Comparison of ENCODE assay signal across 1 cellular context in the genomic region with DNA sequence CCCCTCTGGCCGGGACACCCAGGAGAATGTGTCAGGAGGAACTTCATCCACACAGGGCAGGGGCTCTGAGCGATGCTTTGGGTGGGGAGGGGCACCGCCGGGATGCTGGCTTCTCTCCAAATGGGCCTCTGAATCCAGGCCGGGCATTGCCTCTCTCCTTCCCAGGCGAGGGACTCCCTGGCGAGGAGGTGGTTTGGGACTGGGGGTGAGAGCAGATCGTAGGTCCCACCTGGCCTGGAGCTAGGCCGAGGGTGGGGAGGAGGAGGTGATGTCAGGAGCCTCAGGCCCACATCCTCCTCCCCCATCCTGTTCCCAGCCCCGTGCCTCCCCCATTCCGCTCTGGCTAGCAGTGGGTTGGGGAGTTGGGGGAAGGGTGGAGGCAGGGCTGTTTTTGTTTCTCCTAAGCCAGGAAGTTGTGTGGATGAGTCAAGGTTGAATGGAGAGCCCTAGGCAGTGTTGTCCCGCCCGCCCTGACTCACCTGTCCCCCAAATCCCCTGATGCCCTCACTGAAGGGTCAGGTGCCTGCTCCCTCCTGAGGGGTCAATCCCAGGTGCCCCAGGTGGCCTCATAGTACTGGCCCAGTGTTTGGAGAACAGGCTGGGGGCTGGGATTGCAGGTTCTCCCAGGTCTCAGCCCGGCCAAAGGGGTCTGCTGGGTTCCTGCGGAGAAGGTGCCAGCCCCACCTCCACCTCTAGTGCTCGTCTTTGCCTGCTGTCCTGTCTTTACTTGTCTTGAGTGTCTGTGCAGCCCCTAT.
A peak's percentile ranks its signal among the peaks of the same experiment; 100 is the strongest.
TF ChIP-seq lines count a peak whose summit lies in the region.

No MANE protein-coding gene starts in this region.

TF ChIP-seq in HepG2, 621 proteins besides CTCF, POLR2A, EP300 and RAD21 (continued from another document and continues in another):
- no peak for TF ChIP-seq SMAD1 (CRISPR knock-in tag; IDR thresholded peaks at IDR 0.05; ENCODE audit: borderline replicate concordance, low read depth)
- TF ChIP-seq ZNF18 (CRISPR knock-in tag; IDR thresholded peaks at IDR 0.05; ENCODE audit: insufficient replicate concordance), result peak; percentile 69
- no peak for TF ChIP-seq NR1H2 (CRISPR knock-in tag; IDR thresholded peaks at IDR 0.05; ENCODE audit: borderline replicate concordance, low read depth)
- peak; percentile 76; the same call in 1 of the 2 replicates for TF ChIP-seq TFAP4 (IDR thresholded peaks at IDR 0.05; ENCODE audit: borderline replicate concordance, low read depth)
- TF ChIP-seq ZNF598 (CRISPR knock-in tag; IDR thresholded peaks at IDR 0.05; ENCODE audit: borderline replicate concordance), result no peak
- 0 out of 2 replicates have a peak, but pooled peaks have one; percentile 12 for TF ChIP-seq MIER2 (CRISPR knock-in tag; IDR thresholded peaks at IDR 0.05)
- TF ChIP-seq JUND (CRISPR knock-in tag; IDR thresholded peaks at IDR 0.05), result peak; percentile 38; the same call in 1 of the 2 replicates
- TF ChIP-seq HMGXB4 (CRISPR knock-in tag; IDR thresholded peaks at IDR 0.05; ENCODE audit: borderline replicate concordance in 1 of 2, low read depth in 1 of 2), result peak; percentile 5 to 72; a peak in 1 of 4 replicates
- no peak for TF ChIP-seq KLF15 (CRISPR knock-in tag; IDR thresholded peaks at IDR 0.05; ENCODE audit: borderline replicate concordance)
- TF ChIP-seq, protein P1, sequence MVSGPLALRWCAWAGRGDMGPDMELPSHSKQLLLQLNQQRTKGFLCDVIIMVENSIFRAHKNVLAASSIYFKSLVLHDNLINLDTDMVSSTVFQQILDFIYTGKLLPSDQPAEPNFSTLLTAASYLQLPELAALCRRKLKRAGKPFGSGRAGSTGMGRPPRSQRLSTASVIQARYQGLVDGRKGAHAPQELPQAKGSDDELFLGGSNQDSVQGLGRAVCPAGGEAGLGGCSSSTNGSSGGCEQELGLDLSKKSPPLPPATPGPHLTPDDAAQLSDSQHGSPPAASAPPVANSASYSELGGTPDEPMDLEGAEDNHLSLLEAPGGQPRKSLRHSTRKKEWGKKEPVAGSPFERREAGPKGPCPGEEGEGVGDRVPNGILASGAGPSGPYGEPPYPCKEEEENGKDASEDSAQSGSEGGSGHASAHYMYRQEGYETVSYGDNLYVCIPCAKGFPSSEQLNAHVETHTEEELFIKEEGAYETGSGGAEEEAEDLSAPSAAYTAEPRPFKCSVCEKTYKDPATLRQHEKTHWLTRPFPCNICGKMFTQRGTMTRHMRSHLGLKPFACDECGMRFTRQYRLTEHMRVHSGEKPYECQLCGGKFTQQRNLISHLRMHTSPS (CRISPR knock-in tag; IDR thresholded peaks at IDR 0.05; ENCODE audit: low read depth), result peak; percentile 61; the same call in 1 of the 2 replicates
- TF ChIP-seq ZBTB8A (CRISPR knock-in tag; IDR thresholded peaks at IDR 0.05; ENCODE audit: borderline replicate concordance, low read depth), result no peak
- TF ChIP-seq ZNF501 (CRISPR knock-in tag; IDR thresholded peaks at IDR 0.05), result no peak
- TF ChIP-seq, protein P2, sequence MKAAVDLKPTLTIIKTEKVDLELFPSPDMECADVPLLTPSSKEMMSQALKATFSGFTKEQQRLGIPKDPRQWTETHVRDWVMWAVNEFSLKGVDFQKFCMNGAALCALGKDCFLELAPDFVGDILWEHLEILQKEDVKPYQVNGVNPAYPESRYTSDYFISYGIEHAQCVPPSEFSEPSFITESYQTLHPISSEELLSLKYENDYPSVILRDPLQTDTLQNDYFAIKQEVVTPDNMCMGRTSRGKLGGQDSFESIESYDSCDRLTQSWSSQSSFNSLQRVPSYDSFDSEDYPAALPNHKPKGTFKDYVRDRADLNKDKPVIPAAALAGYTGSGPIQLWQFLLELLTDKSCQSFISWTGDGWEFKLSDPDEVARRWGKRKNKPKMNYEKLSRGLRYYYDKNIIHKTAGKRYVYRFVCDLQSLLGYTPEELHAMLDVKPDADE (CRISPR knock-in tag; IDR thresholded peaks at IDR 0.05), result peak; percentile 47; the same call in 1 of the 2 replicates
- TF ChIP-seq ZNF160 (CRISPR knock-in tag; IDR thresholded peaks at IDR 0.05), result peak; percentile 43
- TF ChIP-seq ZNF354B (CRISPR knock-in tag; IDR thresholded peaks at IDR 0.05), result no peak
- TF ChIP-seq YEATS4 (CRISPR knock-in tag; IDR thresholded peaks at IDR 0.05; ENCODE audit: borderline replicate concordance), result peak; percentile 75
- TF ChIP-seq ZNF205 (CRISPR knock-in tag; IDR thresholded peaks at IDR 0.05), result no peak
- no peak for TF ChIP-seq NFRKB (IDR thresholded peaks at IDR 0.05)
- TF ChIP-seq, protein P3, sequence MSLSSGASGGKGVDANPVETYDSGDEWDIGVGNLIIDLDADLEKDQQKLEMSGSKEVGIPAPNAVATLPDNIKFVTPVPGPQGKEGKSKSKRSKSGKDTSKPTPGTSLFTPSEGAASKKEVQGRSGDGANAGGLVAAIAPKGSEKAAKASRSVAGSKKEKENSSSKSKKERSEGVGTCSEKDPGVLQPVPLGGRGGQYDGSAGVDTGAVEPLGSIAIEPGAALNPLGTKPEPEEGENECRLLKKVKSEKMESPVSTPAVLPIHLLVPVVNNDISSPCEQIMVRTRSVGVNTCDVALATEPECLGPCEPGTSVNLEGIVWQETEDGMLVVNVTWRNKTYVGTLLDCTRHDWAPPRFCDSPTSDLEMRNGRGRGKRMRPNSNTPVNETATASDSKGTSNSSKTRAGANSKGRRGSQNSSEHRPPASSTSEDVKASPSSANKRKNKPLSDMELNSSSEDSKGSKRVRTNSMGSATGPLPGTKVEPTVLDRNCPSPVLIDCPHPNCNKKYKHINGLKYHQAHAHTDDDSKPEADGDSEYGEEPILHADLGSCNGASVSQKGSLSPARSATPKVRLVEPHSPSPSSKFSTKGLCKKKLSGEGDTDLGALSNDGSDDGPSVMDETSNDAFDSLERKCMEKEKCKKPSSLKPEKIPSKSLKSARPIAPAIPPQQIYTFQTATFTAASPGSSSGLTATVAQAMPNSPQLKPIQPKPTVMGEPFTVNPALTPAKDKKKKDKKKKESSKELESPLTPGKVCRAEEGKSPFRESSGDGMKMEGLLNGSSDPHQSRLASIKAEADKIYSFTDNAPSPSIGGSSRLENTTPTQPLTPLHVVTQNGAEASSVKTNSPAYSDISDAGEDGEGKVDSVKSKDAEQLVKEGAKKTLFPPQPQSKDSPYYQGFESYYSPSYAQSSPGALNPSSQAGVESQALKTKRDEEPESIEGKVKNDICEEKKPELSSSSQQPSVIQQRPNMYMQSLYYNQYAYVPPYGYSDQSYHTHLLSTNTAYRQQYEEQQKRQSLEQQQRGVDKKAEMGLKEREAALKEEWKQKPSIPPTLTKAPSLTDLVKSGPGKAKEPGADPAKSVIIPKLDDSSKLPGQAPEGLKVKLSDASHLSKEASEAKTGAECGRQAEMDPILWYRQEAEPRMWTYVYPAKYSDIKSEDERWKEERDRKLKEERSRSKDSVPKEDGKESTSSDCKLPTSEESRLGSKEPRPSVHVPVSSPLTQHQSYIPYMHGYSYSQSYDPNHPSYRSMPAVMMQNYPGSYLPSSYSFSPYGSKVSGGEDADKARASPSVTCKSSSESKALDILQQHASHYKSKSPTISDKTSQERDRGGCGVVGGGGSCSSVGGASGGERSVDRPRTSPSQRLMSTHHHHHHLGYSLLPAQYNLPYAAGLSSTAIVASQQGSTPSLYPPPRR (CRISPR knock-in tag; IDR thresholded peaks at IDR 0.05; ENCODE audit: borderline replicate concordance), result peak; percentile 76; the same call in 1 of the 2 replicates
- TF ChIP-seq CHD4 (IDR thresholded peaks at IDR 0.05; ENCODE audit: borderline replicate concordance, low read length), result no peak
- no peak for TF ChIP-seq PHB2 (IDR thresholded peaks at IDR 0.05; ENCODE audit: partially characterized antibody)
- TF ChIP-seq PAXIP1 (CRISPR knock-in tag; conservative IDR thresholded peaks at IDR 0.05), result peak; percentile 86
- TF ChIP-seq ISL2 (CRISPR knock-in tag; IDR thresholded peaks at IDR 0.05), result 0 out of 2 replicates have a peak, but pooled peaks have one; percentile 60
- TF ChIP-seq ZFP36L1 (CRISPR knock-in tag; IDR thresholded peaks at IDR 0.05), result no peak
- TF ChIP-seq CENPX (CRISPR knock-in tag; IDR thresholded peaks at IDR 0.05), result no peak
- no peak for TF ChIP-seq RFXAP (CRISPR knock-in tag; IDR thresholded peaks at IDR 0.05; ENCODE audit: borderline replicate concordance)
- peak; percentile 45; the same call in 1 of the 2 replicates for TF ChIP-seq HIVEP1 (CRISPR knock-in tag; IDR thresholded peaks at IDR 0.05)
- peak; percentile 68 for TF ChIP-seq ELF1 (CRISPR knock-in tag; IDR thresholded peaks at IDR 0.05)
- TF ChIP-seq CHD2 (IDR thresholded peaks at IDR 0.05; ENCODE audit: low read depth, low read length), result peak; percentile 38; the same call in 1 of the 2 replicates
- TF ChIP-seq PHF8 (CRISPR knock-in tag; IDR thresholded peaks at IDR 0.05), result no peak; the same call in none of the 2 replicates
- TF ChIP-seq CC2D1A (CRISPR knock-in tag; IDR thresholded peaks at IDR 0.05), result no peak
- no peak; the same call in 1 of the 2 replicates for TF ChIP-seq ZNF660 (CRISPR knock-in tag; IDR thresholded peaks at IDR 0.05; ENCODE audit: borderline replicate concordance, low read depth)
- TF ChIP-seq ZNF816 (CRISPR knock-in tag; IDR thresholded peaks at IDR 0.05; ENCODE audit: borderline replicate concordance), result no peak
- TF ChIP-seq NAIF1 (CRISPR knock-in tag; IDR thresholded peaks at IDR 0.05; ENCODE audit: borderline replicate concordance), result no peak; the same call in 1 of the 2 replicates
- no peak for TF ChIP-seq KAT2B (IDR thresholded peaks at IDR 0.05; ENCODE audit: borderline replicate concordance, low read depth, low read length)
- no peak for TF ChIP-seq ZBTB42 (CRISPR knock-in tag; IDR thresholded peaks at IDR 0.05)
- TF ChIP-seq MZF1 (CRISPR knock-in tag; IDR thresholded peaks at IDR 0.05; ENCODE audit: borderline replicate concordance), result peak; percentile 98
- peak; percentile 49; the same call in 1 of the 2 replicates for TF ChIP-seq GZF1 (CRISPR knock-in tag; IDR thresholded peaks at IDR 0.05)
- TF ChIP-seq, protein P4, sequence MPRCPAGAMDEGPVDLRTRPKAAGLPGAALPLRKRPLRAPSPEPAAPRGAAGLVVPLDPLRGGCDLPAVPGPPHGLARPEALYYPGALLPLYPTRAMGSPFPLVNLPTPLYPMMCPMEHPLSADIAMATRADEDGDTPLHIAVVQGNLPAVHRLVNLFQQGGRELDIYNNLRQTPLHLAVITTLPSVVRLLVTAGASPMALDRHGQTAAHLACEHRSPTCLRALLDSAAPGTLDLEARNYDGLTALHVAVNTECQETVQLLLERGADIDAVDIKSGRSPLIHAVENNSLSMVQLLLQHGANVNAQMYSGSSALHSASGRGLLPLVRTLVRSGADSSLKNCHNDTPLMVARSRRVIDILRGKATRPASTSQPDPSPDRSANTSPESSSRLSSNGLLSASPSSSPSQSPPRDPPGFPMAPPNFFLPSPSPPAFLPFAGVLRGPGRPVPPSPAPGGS (CRISPR knock-in tag; IDR thresholded peaks at IDR 0.05), result 0 out of 2 replicates have a peak, but pooled peaks have one; percentile 31
- TF ChIP-seq ZNF724P (CRISPR knock-in tag; IDR thresholded peaks at IDR 0.05; ENCODE audit: borderline replicate concordance), result no peak
- TF ChIP-seq NFE2L2 (IDR thresholded peaks at IDR 0.05; ENCODE audit: low read length), result no peak
- no peak for TF ChIP-seq ZNF207 (IDR thresholded peaks at IDR 0.05; ENCODE audit: borderline replicate concordance)
- no peak for TF ChIP-seq ZNF652 (CRISPR knock-in tag; IDR thresholded peaks at IDR 0.05; ENCODE audit: borderline replicate concordance, low read depth)
- TF ChIP-seq CBX2 (IDR thresholded peaks at IDR 0.05; ENCODE audit: low read depth, low read length), result no peak
- TF ChIP-seq CBX2 (CRISPR knock-in tag; IDR thresholded peaks at IDR 0.05; ENCODE audit: low read depth), result no peak
